In genomic region chr15:40441736-40442531, GRCh38 we compare ENCODE assay signal across 8 cellular contexts. TPM values are rescaled to one million over a fixed set of nuclear protein-coding genes. Genes with fewer than 3 reads are reported as not detected.
A peak's percentile ranks its signal among the peaks of the same experiment; 100 is the strongest.
DNase-seq lines count a peak whose midpoint lies in the region; ATAC-seq lines count a peak whose summit lies in the region.

No MANE protein-coding gene starts in this region.

- ATAC-seq in HG03039 (IDR thresholded peaks at IDR 0.05; ENCODE audit: unreplicated experiment): no peak

- no peaks in the 10 kb centered on the region for H3K9me3 ChIP-seq in iPS-18a (ENCODE audit: control insufficient read depth, low read depth, low read length)

- DNase-seq in G401 (ENCODE audit: low spot score): peak; percentile 38
- DNase-seq in HuH-7.5 (ENCODE audit: low spot score): peak; percentile 51
- DNase-seq in activated naive CD4-positive, alpha-beta T cell treated with anti-CD3 and anti-CD28 coated beads, Interleukin-2, amount 50 U/mL, for 16 hours: peak; percentile 35
- peak; percentile 19 to 26 for DNase-seq in stimulated activated CD4-positive, alpha-beta T cell treated with anti-CD3 and anti-CD28 coated beads, Interleukin-4, amount 100 ng/mL, for 4 hours
- no peak for DNase-seq in NCI-H2029 (lab: John Stamatoyannopoulos, UW)
- DNase-seq in cortex of kidney (lab: John Stamatoyannopoulos, UW): no peak

- H3K27me3 ChIP-seq in iPS-18a (ENCODE audit: control insufficient read depth, insufficient read depth, low read length): peaks cover 14% of the 10 kb centered on the region

- H3K9ac ChIP-seq in iPS-18a (ENCODE audit: low read length): peak overlapping the region; percentile 60

- in situ Hi-C loops in G401 (cut with HindIII; ENCODE audit: low sequenced_read_pairs): no loop called here

- no peak overlapping the region for H3K27ac ChIP-seq in iPS-18a (ENCODE audit: low read length)

- H3K4me3 ChIP-seq in iPS-18a (ENCODE audit: low read length): peak overlapping the region; percentile 62

- peaks cover 5% of the 10 kb centered on the region for H3K36me3 ChIP-seq in iPS-18a (ENCODE audit: control insufficient read depth, low read depth, low read length)

- peaks cover 53% of the 10 kb centered on the region for H3K4me1 ChIP-seq in iPS-18a (ENCODE audit: control insufficient read depth, low read depth, low read length)

RNA-seq across cellular contexts. Expression of gene BAHD1, which starts 1.2 kb away (rescaled TPM):
- 33.8 and 37.2 TPM in 2 replicates for total RNA-seq in G401 (2014; rRNA removed; shearing (Covaris generic))

RNA-seq across cellular contexts. Expression of gene CHST14, which starts 28.9 kb away (rescaled TPM):
- total RNA-seq in G401 (2014; rRNA removed; shearing (Covaris generic)): 5.8 and 6.5 TPM in 2 replicates

RNA-seq across cellular contexts. Expression of gene IVD, which starts 36.3 kb away (rescaled TPM):
- 91.8 and 111 TPM in 2 replicates for total RNA-seq in G401 (2014; rRNA removed; shearing (Covaris generic))

RNA-seq across cellular contexts. Expression of gene KNSTRN, which starts 59.4 kb away (rescaled TPM):
- 123 and 146 TPM in 2 replicates for total RNA-seq in G401 (2014; rRNA removed; shearing (Covaris generic))

Comparison
In these comparisons a context has a peak if more than half of its experiments do, and no peak if none do; other contexts are left out.
1. DNase-seq: peak in G401 (single experiment), HuH-7.5 (single experiment), activated naive CD4-positive, alpha-beta T cell treated with anti-CD3 and anti-CD28 coated beads, Interleukin-2, amount 50 U/mL, for 16 hours (single experiment) and stimulated activated CD4-positive, alpha-beta T cell treated with anti-CD3 and anti-CD28 coated beads, Interleukin-4, amount 100 ng/mL, for 4 hours (2 of 2); none in NCI-H2029 (single experiment) and cortex of kidney (single experiment).